In genomic region chr3:43171770-43172169, GRCh38 we compare ENCODE assay signal across 32 cellular contexts.
DNase-seq lines count a peak whose midpoint lies in the region; ATAC-seq and TF ChIP-seq lines count a peak whose summit lies in the region.
"Had no signal": no experiment of that assay in that cellular context is flagged by ENCODE, and none has a peak within 500 bp of the region (broad histone marks: within the 10 kb centered on the region; RNA-seq: fewer than 3 reads in every experiment).

No MANE protein-coding gene starts in this region.

- peaks cover 1 to 14% (median 6%) of the 10 kb centered on the region in 3 experiments; a peak in 4 of 7 replicates for H3K36me3 Mint-ChIP-seq in H9 (ENCODE audit: insufficient read depth in 1 of 3, low read depth in 3 of 3)

- H3K27me3 ChIP-seq in SK-N-SH (ENCODE audit: insufficient read depth) (no peaks in the 10 kb centered on the region), skeletal muscle satellite cell (ENCODE audit: control insufficient read depth, insufficient read depth, low read length) (no peaks in the 10 kb centered on the region), H9 (ENCODE audit: insufficient read depth, low read length) (no peaks in the 10 kb centered on the region)
- H3K27me3 ChIP-seq: ascending aorta, cardiac muscle cell, heart left ventricle, suprapubic skin, upper lobe of right lung had no signal

- no peak overlapping the region for H2BK5ac ChIP-seq in H9 (ENCODE audit: insufficient read length, low read length)

- peaks cover 7 to 11% of the 10 kb centered on the region in 2 experiments for H3K4me1 Mint-ChIP-seq in H9
- H3K4me1 Mint-ChIP-seq: nephron had no signal

- POLR2A ChIA-PET in SK-N-SH (lab: Yijun Ruan, JAX) = interaction anchor here (0.6 kb wide), 1 partner anchor 115 kb away, joined by 3 read pairs; the partner anchor contains the start of gene SNRK

- WGBS in SK-N-SH (ENCODE audit: low lambda C conversion rate) = 34% methylated on average over 5 of the region's 5 CpGs
- no CpG with 5 or more reads among the region's 5 CpGs for WGBS in H9 (ENCODE audit: extremely low coverage, insufficient read length, low lambda C conversion rate)

- 0 out of 2 replicates have a peak, but pooled peaks cover 2% of the 10 kb centered on the region for H3K27me3 Mint-ChIP-seq in H9 (ENCODE audit: low read depth)
- H3K27me3 Mint-ChIP-seq: activated naive CD8-positive, alpha-beta T cell had no signal

- H2BK12ac ChIP-seq in H9 (ENCODE audit: insufficient read length, low read depth, low read length) = no peak overlapping the region

- no peaks in the 10 kb centered on the region for H3K79me2 ChIP-seq in SK-N-SH (ENCODE audit: insufficient read depth)
- no peaks in the 10 kb centered on the region for H3K79me2 ChIP-seq in H9 (ENCODE audit: insufficient read depth, low read length)

- H3K23ac ChIP-seq in H9 (ENCODE audit: insufficient read length, low read depth, low read length) = no peak overlapping the region

- no peaks in the 10 kb centered on the region for H3F3A ChIP-seq in SK-N-SH (replicated peaks; ENCODE audit: insufficient read depth)

- no peaks in the 10 kb centered on the region for H3K23me2 ChIP-seq in H9 (ENCODE audit: insufficient read length, low read depth, low read length, poor library complexity, severe bottlenecking)

- H2BK15ac ChIP-seq in H9 (ENCODE audit: low read depth, low read length) = no peak overlapping the region

- no peaks in the 10 kb centered on the region for H3K79me1 ChIP-seq in H9 (ENCODE audit: insufficient read depth, low read depth, low read length, poor library complexity, severe bottlenecking)

- no peak for TF ChIP-seq RAD21 in SK-N-SH (IDR thresholded peaks at IDR 0.05; ENCODE audit: low read length)

- H3K18ac ChIP-seq in H9 (ENCODE audit: insufficient read length, low read depth, low read length) = no peak overlapping the region

- H3K36me3 ChIP-seq in SK-N-SH (replicated peaks in 1 of 2; ENCODE audit: control insufficient read depth in 1 of 2, insufficient read depth in 2 of 2, low read length in 1 of 2) = no peaks in the 10 kb centered on the region
- H3K36me3 ChIP-seq in skeletal muscle satellite cell (ENCODE audit: insufficient read depth, low read length) = no peaks in the 10 kb centered on the region
- H3K36me3 ChIP-seq: ascending aorta, cardiac muscle cell, heart left ventricle, suprapubic skin, upper lobe of right lung, WERI-Rb-1 had no signal

- H3K56ac ChIP-seq in H9 (ENCODE audit: insufficient read length, low read depth, low read length) = no peak overlapping the region

- H3K27ac ChIP-seq in SK-N-SH (ENCODE audit: low read depth in 2 of 2, low read length in 1 of 2) = no peak overlapping the region
- no peak overlapping the region for H3K27ac ChIP-seq in H9 (ENCODE audit: insufficient read length, low read depth, low read length)
- H3K27ac ChIP-seq: 22Rv1, ascending aorta, cardiac muscle cell, heart left ventricle, suprapubic skin, upper lobe of right lung, WERI-Rb-1 had no signal

- H3K4me3 Mint-ChIP-seq in H9 = no peak overlapping the region
- H3K4me3 Mint-ChIP-seq: activated CD4-positive, alpha-beta T cell treated with anti-CD3 and anti-CD28 coated beads, Interleukin-2, amount 10 ng/mL, durations not matched to agents 24 days and 14 days; activated naive CD8-positive, alpha-beta T cell; CD14-positive monocyte; nephron had no signal

- no peak overlapping the region for H2BK20ac ChIP-seq in H9 (ENCODE audit: low read depth, low read length, poor library complexity, severe bottlenecking)

- peaks cover 14 to 15% of the 10 kb centered on the region in 2 experiments for H3K9me3 Mint-ChIP-seq in H9

- no peak overlapping the region for H2BK120ac ChIP-seq in H9 (ENCODE audit: low read depth, low read length, poor library complexity, severe bottlenecking)

- H3K4me3 ChIP-seq in SK-N-SH (ENCODE audit: low read depth in 2 of 2, low read length in 1 of 2) (no peak overlapping the region), skeletal muscle satellite cell (ENCODE audit: low read length) (no peak overlapping the region)
- H3K4me3 ChIP-seq: ascending aorta, cardiac muscle cell, heart left ventricle, suprapubic skin, upper lobe of right lung had no signal

- TF ChIP-seq CTCF in SK-N-SH (IDR thresholded peaks at IDR 0.05) (no peak), H9 (conservative IDR thresholded peaks at IDR 0.05) (no peak)

- no peak overlapping the region for H3K27ac Mint-ChIP-seq in H9
- H3K27ac Mint-ChIP-seq: activated CD4-positive, alpha-beta T cell treated with anti-CD3 and anti-CD28 coated beads, Interleukin-2, amount 10 ng/mL, durations not matched to agents 24 days and 14 days; activated naive CD8-positive, alpha-beta T cell; CD14-positive monocyte; nephron had no signal

- no peak overlapping the region for H3K4ac ChIP-seq in H9 (ENCODE audit: low read depth, low read length)

- TF ChIP-seq EP300 in SK-N-SH (IDR thresholded peaks at IDR 0.05; ENCODE audit: borderline replicate concordance in 1 of 2, low read depth in 1 of 2, low read length in 1 of 2) = no peak

- ATAC-seq in SK-N-SH treated with all-trans-retinoic acid at 6 μM for 48 hours = peak; percentile 53; the same call in 2 of the 3 replicates
- ATAC-seq: heart left ventricle, Panc1, upper lobe of right lung had no signal

- DNase-seq in SK-N-SH (no peak), RPMI7951 (ENCODE audit: low read depth) (peak; percentile 49), fibroblast of peridontal ligament (ENCODE audit: extremely low read depth) (peak; percentile 4), NCI-H69 (lab: John Stamatoyannopoulos, UW) (no peak), H9 (no peak)
- DNase-seq in stimulated activated CD4-positive, alpha-beta T cell treated with anti-CD3 and anti-CD28 coated beads, Interleukin-1b, Interleukin-23, amount 100 ng/mL, for 48 hours = no peak
- DNase-seq: activated CD4-positive, alpha-beta T cell treated with anti-CD3 and anti-CD28 coated beads, Interleukin-2, amount 10 ng/mL, durations not matched to agents 24 days and 14 days; activated CD8-positive, alpha-beta memory T cell treated with anti-CD3 and anti-CD28 coated beads for 24 hours; activated T-cell treated with anti-CD3 and anti-CD28 coated beads for 4 hours; Calu3; DMS79; effector CD8-positive, alpha-beta T cell; foreskin melanocyte; heart left ventricle; MM.1S; NCI-H2029; NCI-H2227 treated with DMSO at 0.1 percent for 48 hours; NCI-H526 treated with DMSO at 0.1 percent for 48 hours; stimulated activated naive CD4-positive, alpha-beta T cell; T-helper 9 cell; upper lobe of right lung; WERI-Rb-1 had no signal

- H3T11ph ChIP-seq in H9 (ENCODE audit: low read length) = no peak overlapping the region

- H3K9ac ChIP-seq in SK-N-SH (no peak overlapping the region), skeletal muscle satellite cell (ENCODE audit: low read depth, low read length) (peak overlapping the region; percentile 53), H9 (ENCODE audit: extremely low read depth, insufficient read length, low read length) (no peak overlapping the region)

- no peak overlapping the region for H2AK5ac ChIP-seq in H9 (ENCODE audit: insufficient read length, low read length)

- H4K5ac ChIP-seq in H9 (ENCODE audit: insufficient read length, low read depth, low read length) = no peak overlapping the region

- no peak overlapping the region for H3K4me2 ChIP-seq in SK-N-SH
- peak overlapping the region; percentile 67 for H3K4me2 ChIP-seq in skeletal muscle satellite cell (ENCODE audit: low read length)
- H3K4me2 ChIP-seq in H9 (ENCODE audit: insufficient read depth, insufficient read length, low read length) = no peak overlapping the region

- H4K20me1 ChIP-seq in SK-N-SH (ENCODE audit: insufficient read depth) (no peaks in the 10 kb centered on the region), H9 (ENCODE audit: control insufficient read depth, insufficient read depth, insufficient read length) (no peaks in the 10 kb centered on the region)

- H3K14ac ChIP-seq in H9 (ENCODE audit: insufficient read depth, low read length) = no peak overlapping the region

- no peaks in the 10 kb centered on the region for H3K9me2 ChIP-seq in SK-N-SH

- no peak overlapping the region for H4K8ac ChIP-seq in H9 (replicated peaks; ENCODE audit: insufficient read length, low read depth, low read length)

- no peaks in the 10 kb centered on the region for H3K9me3 ChIP-seq in SK-N-SH
- peaks cover 7% of the 10 kb centered on the region for H3K9me3 ChIP-seq in skeletal muscle satellite cell (replicated peaks; ENCODE audit: low read length)
- H3K9me3 ChIP-seq in H9 (ENCODE audit: control insufficient read depth, low read depth, low read length) = no peaks in the 10 kb centered on the region
- H3K9me3 ChIP-seq: ascending aorta had no signal

- CTCF ChIA-PET in SK-N-SH (lab: Yijun Ruan, JAX) = interaction anchor here (0.7 to 2.7 kb wide), 3 partner anchors 9 to 210 kb away, joined by 5 to 10 read pairs (median 7); no protein-coding TSS in a partner anchor

- H4K91ac ChIP-seq in H9 (ENCODE audit: insufficient read length, low read depth, low read length) = no peak overlapping the region

- H3K4me1 ChIP-seq in SK-N-SH (ENCODE audit: control insufficient read depth in 1 of 2, insufficient read depth in 2 of 2, low read depth in 1 of 2, low read length in 1 of 2) = peaks cover 0 to 3% of the 10 kb centered on the region in 2 experiments; a peak in 1 of 4 replicates
- H3K4me1 ChIP-seq in skeletal muscle satellite cell (ENCODE audit: control insufficient read depth, insufficient read depth, low read length) = peaks cover 24% of the 10 kb centered on the region
- no peaks in the 10 kb centered on the region for H3K4me1 ChIP-seq in H9 (ENCODE audit: insufficient read depth, low read length)
- H3K4me1 ChIP-seq: ascending aorta, suprapubic skin, upper lobe of right lung had no signal

- H2AFZ ChIP-seq in SK-N-SH (ENCODE audit: low read depth) = no peak overlapping the region
- H2AFZ ChIP-seq in H9 (ENCODE audit: low read length) = no peak overlapping the region

TF ChIP-seq in SK-N-SH treated with all-trans-retinoic acid at 6 μM for 48 hours, 23 proteins besides CTCF, POLR2A, EP300 and RAD21 (continues in another document):
- TF ChIP-seq GLIS3 (CRISPR knock-in tag; IDR thresholded peaks at IDR 0.05) (no peak), ZNF70 (CRISPR knock-in tag; IDR thresholded peaks at IDR 0.05) (peak; percentile 66; the same call in 1 of the 2 replicates), ISL1 (CRISPR knock-in tag; IDR thresholded peaks at IDR 0.05) (peak; percentile 79), RARB (CRISPR knock-in tag; IDR thresholded peaks at IDR 0.05) (no peak), ZFP3 (CRISPR knock-in tag; IDR thresholded peaks at IDR 0.05) (0 out of 2 replicates have a peak, but pooled peaks have one; percentile 30)

TF ChIP-seq in SK-N-SH, 30 proteins besides CTCF, POLR2A, EP300 and RAD21 (continues in another document):
- TF ChIP-seq MXI1 (IDR thresholded peaks at IDR 0.05; ENCODE audit: low read depth, low read length) = no peak
- TF ChIP-seq IRF3 (IDR thresholded peaks at IDR 0.05; ENCODE audit: low read depth, low read length) = no peak

Comparison
In these comparisons a context has a peak if more than half of its experiments do, and no peak if none do; other contexts are left out.
1. DNase-seq: peak in RPMI7951 (single experiment) and fibroblast of peridontal ligament (single experiment); none in SK-N-SH (single experiment), NCI-H69 (single experiment), H9 (single experiment) and stimulated activated CD4-positive, alpha-beta T cell treated with anti-CD3 and anti-CD28 coated beads, Interleukin-1b, Interleukin-23, amount 100 ng/mL, for 48 hours (single experiment).